ENCODE assay signal across 14 cellular contexts in genomic region chr2:65562890-65563289, GRCh38.
A peak's percentile ranks its signal among the peaks of the same experiment; 100 is the strongest.
DNase-seq lines count a peak whose midpoint lies in the region; ATAC-seq and TF ChIP-seq lines count a peak whose summit lies in the region.
"Had no signal": no experiment of that assay in that cellular context is flagged by ENCODE, and none has a peak within 500 bp of the region (broad histone marks: within the 10 kb centered on the region; RNA-seq: fewer than 3 reads in every experiment).

No MANE protein-coding gene starts in this region.

- H3K4me3 ChIP-seq in BLaER1 (no peak overlapping the region), heart left ventricle (no peak overlapping the region), osteoblast (ENCODE audit: insufficient read depth, low read length) (no peak overlapping the region)
- H3K4me3 ChIP-seq: HAP-1 had no signal

- no peak overlapping the region for H3K9ac ChIP-seq in BLaER1

- H2AFZ ChIP-seq in osteoblast (ENCODE audit: low read length): no peak overlapping the region

- H3K4me1 ChIP-seq in BLaER1 (peaks cover 55% of the 10 kb centered on the region), heart left ventricle (no peaks in the 10 kb centered on the region), osteoblast (ENCODE audit: insufficient read depth, low read length) (no peaks in the 10 kb centered on the region)

- no peaks in the 10 kb centered on the region for H4K20me1 ChIP-seq in BLaER1
- no peaks in the 10 kb centered on the region for H4K20me1 ChIP-seq in osteoblast (ENCODE audit: insufficient read depth, low read length)

- H3K27me3 ChIP-seq in BLaER1 (no peaks in the 10 kb centered on the region), heart left ventricle (no peaks in the 10 kb centered on the region), osteoblast (ENCODE audit: insufficient read depth, low read length) (no peaks in the 10 kb centered on the region)

- DNase-seq in cerebellum (ENCODE audit: low spot score): peak; percentile 73
- peak; percentile 47 to 84 (median 70) for DNase-seq in heart left ventricle
- DNase-seq in osteoblast (ENCODE audit: insufficient read length, low spot score, missing footprints): peak; percentile 62
- DNase-seq in NCI-H2196 (lab: John Stamatoyannopoulos, UW; ENCODE audit: unreplicated experiment): no peak
- DNase-seq in COLO829 (ENCODE audit: low spot score): no peak
- DNase-seq: 8988T; AML-193; CD4-positive, alpha-beta T cell; DMS79; GOT3 had no signal

- no peaks in the 10 kb centered on the region for H3K79me2 ChIP-seq in osteoblast (ENCODE audit: insufficient read depth, low read length)

- H3K9me3 ChIP-seq in BLaER1: no peaks in the 10 kb centered on the region
- no peaks in the 10 kb centered on the region for H3K9me3 ChIP-seq in heart left ventricle
- H3K9me3 ChIP-seq in osteoblast (ENCODE audit: low read depth, low read length): no peaks in the 10 kb centered on the region
- H3K9me3 ChIP-seq: HAP-1 had no signal

- 0 out of 2 replicates have a peak overlapping the region, but pooled peaks have one; percentile 54 for H3K4me2 ChIP-seq in BLaER1
- H3K4me2 ChIP-seq in osteoblast (ENCODE audit: insufficient read depth, low read length): no peak overlapping the region

- intact Hi-C loops in heart left ventricle (cut with DNase I): loop anchor here in 2 of 10 donors (10.0 kb wide), 2 partner anchors 498 to 628 kb away; no protein-coding TSS in a partner anchor

- ATAC-seq in heart left ventricle: peak; percentile 81 to 94 (median 90)
- ATAC-seq in HG02981 (IDR thresholded peaks at IDR 0.05; ENCODE audit: unreplicated experiment): no peak
- ATAC-seq: HepG2 had no signal

- 48 to 58% (median 50%) methylated on average over 3 of the region's 3 CpGs for WGBS in heart left ventricle, 4 donors

- TF ChIP-seq CTCF in heart left ventricle (IDR thresholded peaks at IDR 0.05): no peak
- TF ChIP-seq CTCF in osteoblast (IDR thresholded peaks at IDR 0.05; ENCODE audit: extremely low read depth, low read depth, low read length): no peak

- H3K27ac ChIP-seq in BLaER1 (no peak overlapping the region), heart left ventricle (no peak overlapping the region), osteoblast (ENCODE audit: low read depth, low read length) (no peak overlapping the region)

- no peak for TF ChIP-seq POLR2A in heart left ventricle (IDR thresholded peaks at IDR 0.05)

- H3K36me3 ChIP-seq in BLaER1 (no peaks in the 10 kb centered on the region), heart left ventricle (no peaks in the 10 kb centered on the region), osteoblast (ENCODE audit: insufficient read depth, low read length) (no peaks in the 10 kb centered on the region)
- H3K36me3 ChIP-seq: HAP-1 had no signal

Comparison
In these comparisons a context has a peak if more than half of its experiments do, and no peak if none do; other contexts are left out.
1. DNase-seq: peak in cerebellum (single experiment), heart left ventricle (5 of 5) and osteoblast (single experiment); none in NCI-H2196 (single experiment) and COLO829 (single experiment).